1 cellular context compared by ENCODE assay signal in genomic region chr2:147689510-147689909, GRCh38.
A peak's percentile ranks its signal among the peaks of the same experiment; 100 is the strongest.
TF ChIP-seq lines count a peak whose summit lies in the region.

No MANE protein-coding gene starts in this region.

TF ChIP-seq in GM12878, 131 proteins besides CTCF, POLR2A, EP300 and RAD21 (continued from another document and continues in another):
- TF ChIP-seq IRF3 (IDR thresholded peaks at IDR 0.05) (no peak), CHD2 (IDR thresholded peaks at IDR 0.05; ENCODE audit: borderline replicate concordance, low read depth, low read length) (peak; percentile 32; the same call in 1 of the 2 replicates), RBBP5 (conservative IDR thresholded peaks at IDR 0.05) (no peak), MTA2 (IDR thresholded peaks at IDR 0.05; ENCODE audit: low read depth) (peak; percentile 90), CUX1 (IDR thresholded peaks at IDR 0.05; ENCODE audit: insufficient replicate concordance, low read depth, low read length) (peak; percentile 26), YBX1 (IDR thresholded peaks at IDR 0.05) (no peak), SMAD1 (IDR thresholded peaks at IDR 0.05; ENCODE audit: low read depth, partially characterized antibody) (no peak), POU2F2 (IDR thresholded peaks at IDR 0.05; ENCODE audit: borderline replicate concordance, low read depth, low read length) (no peak; the same call in 2 of the 3 replicates), ZNF217 (IDR thresholded peaks at IDR 0.05) (no peak), ZNF207 (IDR thresholded peaks at IDR 0.05; ENCODE audit: borderline replicate concordance) (no peak), CBX3 (IDR thresholded peaks at IDR 0.05; ENCODE audit: borderline replicate concordance, low read depth) (no peak), SREBF1 (IDR thresholded peaks at IDR 0.05; ENCODE audit: low read length) (no peak), POLR2AphosphoS5 (IDR thresholded peaks at IDR 0.05; ENCODE audit: low read length) (no peak), DPF2 (IDR thresholded peaks at IDR 0.05) (peak; percentile 92), NBN (IDR thresholded peaks at IDR 0.05) (peak; percentile 67), KLF5 (IDR thresholded peaks at IDR 0.05; ENCODE audit: partially characterized antibody) (no peak), BRCA1 (IDR thresholded peaks at IDR 0.05; ENCODE audit: low read depth, low read length) (no peak), FOS (IDR thresholded peaks at IDR 0.05; ENCODE audit: borderline replicate concordance, extremely low read depth, insufficient read length) (no peak), IKZF1 (conservative IDR thresholded peaks at IDR 0.05) (peak; percentile 94), MEF2B (IDR thresholded peaks at IDR 0.05; ENCODE audit: partially characterized antibody, poor library complexity, severe bottlenecking) (no peak), SUZ12 (IDR thresholded peaks at IDR 0.05; ENCODE audit: unreplicated experiment) (no peak), SMARCA5 (IDR thresholded peaks at IDR 0.05) (no peak), SIN3A (IDR thresholded peaks at IDR 0.05; ENCODE audit: low read depth, low read length) (no peak), ZNF622 (IDR thresholded peaks at IDR 0.05) (no peak), ATF7 (IDR thresholded peaks at IDR 0.05; ENCODE audit: low read depth) (peak; percentile 71; the same call in 1 of the 2 replicates), RCOR1 (conservative IDR thresholded peaks at IDR 0.05; ENCODE audit: low read depth, low read length) (no peak), ZNF24 (IDR thresholded peaks at IDR 0.05) (peak; percentile 32; the same call in 1 of the 2 replicates), RAD51 (IDR thresholded peaks at IDR 0.05) (no peak), EGR1 (IDR thresholded peaks at IDR 0.05; ENCODE audit: borderline replicate concordance in 1 of 2, low read depth in 2 of 2, low read length in 2 of 2) (no peak), USF1 (IDR thresholded peaks at IDR 0.05; ENCODE audit: borderline replicate concordance, extremely low read length, insufficient read depth, low read depth, low read length) (no peak), PML (IDR thresholded peaks at IDR 0.05; ENCODE audit: low read length) (no peak), IRF4 (IDR thresholded peaks at IDR 0.05; ENCODE audit: low read depth, low read length) (0 out of 2 replicates have a peak, but pooled peaks have one; percentile 37), TCF3 (IDR thresholded peaks at IDR 0.05; ENCODE audit: borderline replicate concordance, insufficient read depth, low read depth, low read length) (no peak), FOXM1 (IDR thresholded peaks at IDR 0.05; ENCODE audit: low read depth, low read length) (peak; percentile 33; the same call in 1 of the 2 replicates), JUND (IDR thresholded peaks at IDR 0.05; ENCODE audit: low read depth, low read length) (no peak), E2F4 (IDR thresholded peaks at IDR 0.05; ENCODE audit: low read depth, low read length) (no peak), MEF2A (IDR thresholded peaks at IDR 0.05; ENCODE audit: insufficient read depth, low read depth, low read length) (peak; percentile 30; the same call in 1 of the 2 replicates), MLLT1 (IDR thresholded peaks at IDR 0.05) (no peak), ZNF274 (IDR thresholded peaks at IDR 0.05; ENCODE audit: insufficient read depth, insufficient read length) (no peak), ASH2L (IDR thresholded peaks at IDR 0.05; ENCODE audit: borderline replicate concordance, low read depth) (no peak), CEBPZ (IDR thresholded peaks at IDR 0.05; ENCODE audit: low read depth, low read length) (no peak), IKZF2 (IDR thresholded peaks at IDR 0.05) (peak; percentile 98), E4F1 (IDR thresholded peaks at IDR 0.05; ENCODE audit: borderline replicate concordance, partially characterized antibody) (no peak), PKNOX1 (IDR thresholded peaks at IDR 0.05) (no peak), RB1 (IDR thresholded peaks at IDR 0.05; ENCODE audit: borderline replicate concordance) (no peak), MXI1 (IDR thresholded peaks at IDR 0.05; ENCODE audit: low read depth, low read length) (no peak), HSF1 (IDR thresholded peaks at IDR 0.05; ENCODE audit: low read depth, low read length) (no peak), GABPA (IDR thresholded peaks at IDR 0.05; ENCODE audit: low read depth) (no peak), JUNB (IDR thresholded peaks at IDR 0.05) (peak; percentile 50), NFXL1 (IDR thresholded peaks at IDR 0.05; ENCODE audit: borderline replicate concordance) (no peak), CREB1 (IDR thresholded peaks at IDR 0.05; ENCODE audit: low read depth) (0 out of 2 replicates have a peak, but pooled peaks have one; percentile 19)
